In genomic region chr6:120873125-120873865, GRCh38 we compare ENCODE assay signal across 19 cellular contexts.
DNase-seq lines count a peak whose midpoint lies in the region; ATAC-seq and TF ChIP-seq lines count a peak whose summit lies in the region.
"Had no signal": no experiment of that assay in that cellular context is flagged by ENCODE, and none has a peak within 500 bp of the region (broad histone marks: within the 10 kb centered on the region; RNA-seq: fewer than 3 reads in every experiment).

No MANE protein-coding gene starts in this region.

- no peaks in the 10 kb centered on the region for H3K36me3 Mint-ChIP-seq in stimulated activated effector memory CD8-positive, alpha-beta T cell treated with anti-CD3 and anti-CD28 coated beads, Interleukin-12 subunit alpha, Interleukin-12 subunit beta, amount 100 ng/mL, for 72 hours

- intact Hi-C loops in right cardiac atrium (cut with DNase I) (no loop called here), heart right ventricle (cut with DNase I) (no loop called here)

- no peak for TF ChIP-seq CTCF in heart right ventricle (IDR thresholded peaks at IDR 0.05)

- H3K4me3 ChIP-seq in right cardiac atrium (ENCODE audit: low read length): no peak overlapping the region
- H3K4me3 ChIP-seq in heart right ventricle: no peak overlapping the region
- H3K4me3 ChIP-seq: BLaER1, HAP-1 had no signal

- peaks cover 5% of the 10 kb centered on the region for H3K9me3 Mint-ChIP-seq in stimulated activated effector memory CD8-positive, alpha-beta T cell treated with anti-CD3 and anti-CD28 coated beads, Interleukin-12 subunit alpha, Interleukin-12 subunit beta, amount 100 ng/mL, for 72 hours
- H3K9me3 Mint-ChIP-seq: CD4-positive, alpha-beta T cell had no signal

- H3K27ac ChIP-seq in right cardiac atrium (ENCODE audit: low read length): no peak overlapping the region
- no peak overlapping the region for H3K27ac ChIP-seq in heart right ventricle
- H3K27ac ChIP-seq: BLaER1 had no signal

- H3K4me1 Mint-ChIP-seq in stimulated activated effector memory CD8-positive, alpha-beta T cell treated with anti-CD3 and anti-CD28 coated beads, Interleukin-12 subunit alpha, Interleukin-12 subunit beta, amount 100 ng/mL, for 72 hours: no peaks in the 10 kb centered on the region

- DNase-seq in right cardiac atrium: peak in 2 of 3 donors; percentile 10 to 35
- no peak for DNase-seq in heart right ventricle
- peak; percentile 44 for DNase-seq in islet precursor cell
- no peak for DNase-seq in stimulated activated effector memory CD8-positive, alpha-beta T cell treated with anti-CD3 and anti-CD28 coated beads, Interleukin-12 subunit alpha, Interleukin-12 subunit beta, amount 100 ng/mL, for 72 hours (ENCODE audit: low spot score in 2 of 2)
- no peak for DNase-seq in H4 (ENCODE audit: low spot score)
- DNase-seq: CD4-positive, alpha-beta T cell; HFFc6; NCI-H1048; NCI-H1417 treated with DMSO at 0.1 percent for 48 hours; NCI-H1694 treated with DMSO at 0.1 percent for 48 hours; NCI-H2081; NCI-H2227 treated with DMSO at 0.1 percent for 48 hours; NCI-H526 treated with DMSO at 0.1 percent for 48 hours; RPMI8226; SHP77 treated with DMSO at 0.1 percent for 48 hours had no signal

- H3K4me1 ChIP-seq in right cardiac atrium (ENCODE audit: control insufficient read depth, insufficient read depth, low read length) (no peaks in the 10 kb centered on the region), heart right ventricle (no peaks in the 10 kb centered on the region)
- H3K4me1 ChIP-seq: BLaER1, HAP-1 had no signal

- no peaks in the 10 kb centered on the region for H3K36me3 ChIP-seq in heart right ventricle
- H3K36me3 ChIP-seq: BLaER1, HAP-1 had no signal

- no peak overlapping the region for H3K27ac Mint-ChIP-seq in stimulated activated effector memory CD8-positive, alpha-beta T cell treated with anti-CD3 and anti-CD28 coated beads, Interleukin-12 subunit alpha, Interleukin-12 subunit beta, amount 100 ng/mL, for 72 hours
- H3K27ac Mint-ChIP-seq: CD4-positive, alpha-beta T cell; HFFc6 had no signal

- H3K4me3 Mint-ChIP-seq in stimulated activated effector memory CD8-positive, alpha-beta T cell treated with anti-CD3 and anti-CD28 coated beads, Interleukin-12 subunit alpha, Interleukin-12 subunit beta, amount 100 ng/mL, for 72 hours: no peak overlapping the region
- H3K4me3 Mint-ChIP-seq: CD4-positive, alpha-beta T cell; HFFc6 had no signal

- ATAC-seq in right cardiac atrium (peak in 1 of 2 donors; percentile 19), heart right ventricle (no peak), HG03139 (IDR thresholded peaks at IDR 0.05; ENCODE audit: unreplicated experiment) (no peak), HG03520 (IDR thresholded peaks at IDR 0.05; ENCODE audit: unreplicated experiment) (no peak)
- ATAC-seq in stimulated activated effector memory CD8-positive, alpha-beta T cell treated with anti-CD3 and anti-CD28 coated beads, Interleukin-12 subunit alpha, Interleukin-12 subunit beta, amount 100 ng/mL, for 72 hours: peak; percentile 27

- WGBS in right cardiac atrium: 85% methylated on average over 7 of the region's 7 CpGs
- 88 to 90% methylated on average over 7 of the region's 7 CpGs for WGBS in heart right ventricle, 2 donors

- H3K9me3 ChIP-seq in right cardiac atrium (ENCODE audit: control insufficient read depth, low read length) (no peaks in the 10 kb centered on the region), heart right ventricle (peaks cover 0 to 18% (median 0%) of the 10 kb centered on the region in 11 donors)
- H3K9me3 ChIP-seq: BLaER1, HAP-1 had no signal

- H3K27me3 ChIP-seq in right cardiac atrium (ENCODE audit: control insufficient read depth, insufficient read depth) (no peaks in the 10 kb centered on the region), heart right ventricle (no peaks in the 10 kb centered on the region)
- H3K27me3 ChIP-seq: BLaER1 had no signal

Comparison
In these comparisons a context has a peak if more than half of its experiments do, and no peak if none do; other contexts are left out.
1. DNase-seq: peak in right cardiac atrium (2 of 3) and islet precursor cell (single experiment); none in heart right ventricle (0 of 2), stimulated activated effector memory CD8-positive, alpha-beta T cell treated with anti-CD3 and anti-CD28 coated beads, Interleukin-12 subunit alpha, Interleukin-12 subunit beta, amount 100 ng/mL, for 72 hours (0 of 2) and H4 (single experiment).